In genomic region chr9:91117959-91118651, GRCh38 we compare ENCODE assay signal across 8 cellular contexts.
A peak's percentile ranks its signal among the peaks of the same experiment; 100 is the strongest.
DNase-seq lines count a peak whose midpoint lies in the region; ATAC-seq and TF ChIP-seq lines count a peak whose summit lies in the region.

No MANE protein-coding gene starts in this region.

- intact Hi-C loops in activated B cell treated with CpG ODN at 0.5 μM for 24 hours (cut with micrococcal nuclease) (no loop called here), cardiac septum (cut with DNase I) (loop anchor here (2.0 kb wide), 2 partner anchors 75 to 303 kb away; no protein-coding TSS in a partner anchor)

- H3K27ac Mint-ChIP-seq in activated B cell treated with CpG ODN at 0.5 μM for 24 hours: no peak overlapping the region

- no peaks in the 10 kb centered on the region for H3K36me3 Mint-ChIP-seq in activated B cell treated with CpG ODN at 0.5 μM for 24 hours (ENCODE audit: low read depth)

- peak overlapping the region; percentile 40 for H3K4me3 Mint-ChIP-seq in activated B cell treated with CpG ODN at 0.5 μM for 24 hours

- peaks cover 4% of the 10 kb centered on the region for H3K4me1 Mint-ChIP-seq in activated B cell treated with CpG ODN at 0.5 μM for 24 hours

- no peak for ATAC-seq in activated B cell treated with CpG ODN at 0.5 μM for 24 hours (ENCODE audit: low read depth)
- no peak for ATAC-seq in HG03565 (IDR thresholded peaks at IDR 0.05; ENCODE audit: unreplicated experiment)
- ATAC-seq in HG03025 (IDR thresholded peaks at IDR 0.05; ENCODE audit: low FRiP score, unreplicated experiment): no peak
- ATAC-seq in HG03571 (IDR thresholded peaks at IDR 0.05; ENCODE audit: unreplicated experiment): no peak

- TF ChIP-seq CTCF in activated B cell treated with CpG ODN at 0.5 μM for 24 hours (IDR thresholded peaks at IDR 0.05): no peak

- DNase-seq in DMS79 treated with DMSO at 0.1 percent for 48 hours (lab: John Stamatoyannopoulos, UW): peak; percentile 88
- no peak for DNase-seq in activated B cell treated with CpG ODN at 0.5 μM for 24 hours
- peak; percentile 92 for DNase-seq in cardiac septum (ENCODE audit: low spot score)
- peak; percentile 32 for DNase-seq in occipital lobe (lab: John Stamatoyannopoulos, UW)
- DNase-seq in activated CD8-positive, alpha-beta memory T cell treated with anti-CD3 and anti-CD28 coated beads, Interleukin-2, amount 50 U/mL, for 48 hours: no peak

- POLR2A ChIA-PET in activated B cell treated with CpG ODN at 0.5 μM for 24 hours (lab: Charles Lee): no interaction called here

- peaks cover 23% of the 10 kb centered on the region for H3K27me3 Mint-ChIP-seq in activated B cell treated with CpG ODN at 0.5 μM for 24 hours

- H3K9me3 Mint-ChIP-seq in activated B cell treated with CpG ODN at 0.5 μM for 24 hours: peaks cover 2% of the 10 kb centered on the region

- CTCF ChIA-PET in activated B cell treated with CpG ODN at 0.5 μM for 24 hours (lab: Charles Lee): no interaction called here

Comparison
In these comparisons a context has a peak if more than half of its experiments do, and no peak if none do; other contexts are left out.
1. DNase-seq: peak in DMS79 treated with DMSO at 0.1 percent for 48 hours (single experiment), cardiac septum (single experiment) and occipital lobe (single experiment); none in activated B cell treated with CpG ODN at 0.5 μM for 24 hours (single experiment) and activated CD8-positive, alpha-beta memory T cell treated with anti-CD3 and anti-CD28 coated beads, Interleukin-2, amount 50 U/mL, for 48 hours (single experiment).